Comparison of ENCODE assay signal across 1 cellular context in genomic region chrX:1720826-1721225, GRCh38.
TF ChIP-seq lines count a peak whose summit lies in the region.

No MANE protein-coding gene starts in this region.

TF ChIP-seq in H1, 55 proteins besides CTCF, POLR2A, EP300 and RAD21 (continued from another document):
- TF ChIP-seq SIN3A (conservative IDR thresholded peaks at IDR 0.05 in 1 of 2, IDR thresholded peaks at IDR 0.05 in 1 of 2; ENCODE audit: low read depth in 1 of 2, low read length in 2 of 2) (no peak), PHF8 (conservative IDR thresholded peaks at IDR 0.05; ENCODE audit: low read depth, low read length) (no peak), ASH2L (IDR thresholded peaks at IDR 0.05; ENCODE audit: low read length) (no peak), MAX (IDR thresholded peaks at IDR 0.05) (no peak), SUZ12 (IDR thresholded peaks at IDR 0.05; ENCODE audit: low read length) (no peak), E2F6 (IDR thresholded peaks at IDR 0.05) (no peak), CHD2 (IDR thresholded peaks at IDR 0.05; ENCODE audit: low read length) (no peak), BCL11A (IDR thresholded peaks at IDR 0.05; ENCODE audit: low read depth in 2 of 2, low read length in 2 of 2) (no peak), SIX5 (IDR thresholded peaks at IDR 0.05; ENCODE audit: low read depth, low read length) (no peak), SP1 (IDR thresholded peaks at IDR 0.05; ENCODE audit: low read depth, low read length) (no peak), USF2 (IDR thresholded peaks at IDR 0.05; ENCODE audit: low read length) (no peak)
